1 cellular context compared by ENCODE assay signal in genomic region chrX:135521405-135522131, GRCh38.
TF ChIP-seq lines count a peak whose summit lies in the region.

No MANE protein-coding gene starts in this region.

TF ChIP-seq in WTC11, 78 proteins besides CTCF, POLR2A, EP300 and RAD21 (continued from another document):
- no peak for TF ChIP-seq STAT6 (CRISPR knock-in tag; conservative IDR thresholded peaks at IDR 0.05; ENCODE audit: low read depth)
- TF ChIP-seq AFF4 (CRISPR knock-in tag; IDR thresholded peaks at IDR 0.05; ENCODE audit: borderline replicate concordance): no peak
- no peak for TF ChIP-seq ZNF219 (CRISPR knock-in tag; IDR thresholded peaks at IDR 0.05; ENCODE audit: borderline replicate concordance)
- TF ChIP-seq TP53 (CRISPR knock-in tag; IDR thresholded peaks at IDR 0.05): no peak
- TF ChIP-seq IRF1 (CRISPR knock-in tag; IDR thresholded peaks at IDR 0.05): no peak
- TF ChIP-seq ELF4 (CRISPR knock-in tag; IDR thresholded peaks at IDR 0.05; ENCODE audit: low read depth): no peak
